In genomic region chr2:154825358-154825757, GRCh38 we compare ENCODE assay signal across 11 cellular contexts.
"Had no signal": no experiment of that assay in that cellular context is flagged by ENCODE, and none has a peak within 500 bp of the region (broad histone marks: within the 10 kb centered on the region; RNA-seq: fewer than 3 reads in every experiment).

No MANE protein-coding gene starts in this region.

- H3K4me3 ChIP-seq: GM23248, GM23338, HAP-1 had no signal

- FAIRE-seq: H1, H54 had no signal

- ATAC-seq: GM23338, HCT116 had no signal

- H3K27ac ChIP-seq: GM23248 had no signal

- H2AFZ ChIP-seq: GM23248, GM23338 had no signal

- H3K4me1 ChIP-seq: HAP-1 had no signal

- H3K9ac ChIP-seq: GM23248 had no signal

- DNase-seq: GM23248, GOT3, H7, H9, HCEC 1CT, HFFc6 had no signal

- H3K4me2 ChIP-seq: GM23338 had no signal

- H3K36me3 ChIP-seq: HAP-1 had no signal

- H3K9me3 ChIP-seq: HAP-1 had no signal
